Comparison of ENCODE assay signal across 25 cellular contexts in genomic region chr1:212624976-212625501, GRCh38.
"Had no signal": no experiment of that assay in that cellular context is flagged by ENCODE, and none has a peak within 500 bp of the region (broad histone marks: within the 10 kb centered on the region; RNA-seq: fewer than 3 reads in every experiment).

No MANE protein-coding gene starts in this region.

- ATAC-seq: Right ventricle myocardium inferior, SK-N-SH treated with all-trans-retinoic acid at 6 μM for 48 hours had no signal

- H2AFZ ChIP-seq: PC-9 had no signal

- H3K4me2 ChIP-seq: PC-9 had no signal

- DNase-seq: Karpas-422, KBM-7, MG63, NCI-H1092, NCI-H1105 treated with DMSO at 0.1 percent for 48 hours, NCI-H1417 treated with DMSO at 0.1 percent for 48 hours, NCI-H146, NCI-H1694 treated with DMSO at 0.1 percent for 48 hours, NCI-H1930, NCI-H2081, NCI-H2171, NCI-H226, NCI-H446, NCI-H510A, NCI-H524 treated with DMSO at 0.1 percent for 48 hours, NCI-H69, NCI-H774, OCI-M1, PC-9, SHP77 treated with DMSO at 0.1 percent for 48 hours had no signal

- H3K4me1 ChIP-seq: Peyer's patch had no signal

- H3K9me3 ChIP-seq: MG63, Peyer's patch, SJCRH30 had no signal

- H3K36me3 ChIP-seq: MG63 had no signal

- H3K4me1 Mint-ChIP-seq: IgD-negative memory B cell had no signal

- H3K27ac ChIP-seq: PC-9, Peyer's patch, SJCRH30 had no signal

- H3K4me3 ChIP-seq: MG63, PC-9, Peyer's patch, SJCRH30 had no signal

- H3K36me3 Mint-ChIP-seq: IgD-negative memory B cell had no signal

- H3K4me3 Mint-ChIP-seq: IgD-negative memory B cell had no signal

- H3K27ac Mint-ChIP-seq: IgD-negative memory B cell had no signal

- H3K27me3 Mint-ChIP-seq: IgD-negative memory B cell had no signal

- H3K27me3 ChIP-seq: Peyer's patch, SJCRH30 had no signal
